1 cellular context compared by ENCODE assay signal in genomic region chr20:9348316-9348715, GRCh38.
TF ChIP-seq lines count a peak whose summit lies in the region.

No MANE protein-coding gene starts in this region.

TF ChIP-seq in K562, 482 proteins besides CTCF, POLR2A, EP300 and RAD21:
- TF ChIP-seq CEBPZ (IDR thresholded peaks at IDR 0.05; ENCODE audit: borderline replicate concordance, low read depth, low read length) (no peak), ATF3 (IDR thresholded peaks at IDR 0.05) (peak; percentile 45; the same call in 1 of the 2 replicates), ATF3 (CRISPR knock-in tag; conservative IDR thresholded peaks at IDR 0.05) (no peak), CEBPG (CRISPR knock-in tag; IDR thresholded peaks at IDR 0.05) (no peak), CEBPG (tag; conservative IDR thresholded peaks at IDR 0.05 in 1 of 2, IDR thresholded peaks at IDR 0.05 in 1 of 2) (peak; percentile 44 to 70; a peak in 2 of 4 replicates)
